12 cellular contexts compared by ENCODE assay signal in genomic region chr19:5990289-5990797, GRCh38. TPM values are rescaled to one million over a fixed set of nuclear protein-coding genes. Genes with fewer than 3 reads are reported as not detected.
DNase-seq lines count a peak whose midpoint lies in the region; ATAC-seq lines count a peak whose summit lies in the region.
"Had no signal": no experiment of that assay in that cellular context is flagged by ENCODE, and none has a peak within 500 bp of the region (broad histone marks: within the 10 kb centered on the region; RNA-seq: fewer than 3 reads in every experiment).

No MANE protein-coding gene starts in this region.

- H3K9me3 ChIP-seq in adipocyte (ENCODE audit: control insufficient read depth, low read length) (no peaks in the 10 kb centered on the region), trophoblast cell (ENCODE audit: insufficient read depth, low read depth, low read length) (no peaks in the 10 kb centered on the region)
- H3K9me3 ChIP-seq: stomach had no signal

- H3K23ac ChIP-seq in trophoblast cell (ENCODE audit: low read length): no peak overlapping the region

- H3K27ac ChIP-seq in trophoblast cell (ENCODE audit: low read depth, low read length): no peak overlapping the region
- H3K27ac ChIP-seq: stomach had no signal

- no peaks in the 10 kb centered on the region for H3K79me1 ChIP-seq in trophoblast cell (ENCODE audit: low read length)

- H3K9ac ChIP-seq in adipocyte (ENCODE audit: low read length): peak overlapping the region; percentile 20
- no peak overlapping the region for H3K9ac ChIP-seq in trophoblast cell (ENCODE audit: low read length)

- H2BK12ac ChIP-seq in trophoblast cell (ENCODE audit: low read length): no peak overlapping the region

- H4K91ac ChIP-seq in trophoblast cell (ENCODE audit: low read depth, low read length): no peak overlapping the region

- H2BK120ac ChIP-seq in trophoblast cell (ENCODE audit: insufficient read depth, low read length, poor library complexity): no peak overlapping the region

- H3K4ac ChIP-seq in trophoblast cell (ENCODE audit: low read depth, low read length): no peak overlapping the region

- H3K4me3 ChIP-seq in adipocyte (ENCODE audit: low read length): peak overlapping the region; percentile 50
- H3K4me3 ChIP-seq in trophoblast cell (ENCODE audit: low read depth, low read length): no peak overlapping the region
- H3K4me3 ChIP-seq: stomach had no signal

- H4K12ac ChIP-seq in trophoblast cell (ENCODE audit: low read depth, low read length): no peak overlapping the region

- H2AFZ ChIP-seq in trophoblast cell (ENCODE audit: insufficient read depth, low read length, poor library complexity): no peak overlapping the region

- no peak overlapping the region for H4K8ac ChIP-seq in trophoblast cell (ENCODE audit: low read depth, low read length)

- H3K14ac ChIP-seq in trophoblast cell (ENCODE audit: low read length): no peak overlapping the region

- H3K36me3 ChIP-seq in adipocyte (ENCODE audit: control insufficient read depth, insufficient read depth, low read length, severe bottlenecking) (peaks cover 4% of the 10 kb centered on the region), trophoblast cell (ENCODE audit: control insufficient read depth in 1 of 2, insufficient read depth in 2 of 2, low read length in 2 of 2) (no peaks in the 10 kb centered on the region)

- H3K79me2 ChIP-seq in trophoblast cell (ENCODE audit: control insufficient read depth, insufficient read depth, low read length, poor library complexity): no peaks in the 10 kb centered on the region

- H2BK5ac ChIP-seq in trophoblast cell (ENCODE audit: low read depth, low read length, poor library complexity): no peak overlapping the region

- no CpG with 5 or more reads among the region's 17 CpGs for WGBS in trophoblast cell (ENCODE audit: extremely low coverage, insufficient coverage, insufficient read length)

- peak; percentile 33 for DNase-seq in NCI-H82 (lab: John Stamatoyannopoulos, UW)
- no peak for DNase-seq in NCI-H82 treated with DMSO at 0.1 percent for 48 hours (lab: John Stamatoyannopoulos, UW; ENCODE audit: unreplicated experiment)
- DNase-seq in NCI-H345 treated with DMSO at 0.1 percent for 48 hours (lab: John Stamatoyannopoulos, UW; ENCODE audit: unreplicated experiment): peak; percentile 46
- no peak for DNase-seq in adipocyte (ENCODE audit: low read depth)
- peak; percentile 26 to 53 for DNase-seq in trophoblast cell
- DNase-seq in stimulated activated naive CD4-positive, alpha-beta T cell treated with Interleukin-2 at 50 U/mL for 16 hours (lab: John Stamatoyannopoulos, UW): no peak
- DNase-seq: GF-D8; naive thymus-derived CD8-positive, alpha-beta T cell; NCI-H1092; stomach had no signal

- H3K27me3 ChIP-seq in adipocyte (replicated peaks; ENCODE audit: control insufficient read depth, insufficient read depth, low read length): no peaks in the 10 kb centered on the region
- H3K27me3 ChIP-seq in trophoblast cell (ENCODE audit: insufficient read depth, low read length): no peaks in the 10 kb centered on the region
- H3K27me3 ChIP-seq: stomach had no signal

- H3K4me1 ChIP-seq in adipocyte (ENCODE audit: control insufficient read depth, insufficient read depth, low read length): peaks cover 5% of the 10 kb centered on the region
- H3K4me1 ChIP-seq in trophoblast cell (ENCODE audit: control insufficient read depth in 1 of 2, insufficient read depth in 2 of 2, low read length in 2 of 2): peaks cover 3 to 4% of the 10 kb centered on the region in 2 experiments

- ATAC-seq in GM18868 (IDR thresholded peaks at IDR 0.05; ENCODE audit: unreplicated experiment) (no peak), HG02840 (IDR thresholded peaks at IDR 0.05; ENCODE audit: low FRiP score, unreplicated experiment) (no peak)

- H3K18ac ChIP-seq in trophoblast cell (ENCODE audit: low read length): no peak overlapping the region

- H3K4me2 ChIP-seq in trophoblast cell (ENCODE audit: low read length): no peak overlapping the region

- H2AK5ac ChIP-seq in trophoblast cell (ENCODE audit: low read length): no peak overlapping the region

RNA-seq across cellular contexts. Expression of gene RANBP3, which starts 12.4 kb away (rescaled TPM):
- polyA plus RNA-seq in trophoblast cell (2013): 85.2 and 95.7 TPM in 2 replicates

Comparison
In these comparisons a context has a peak if more than half of its experiments do, and no peak if none do; other contexts are left out.
1. DNase-seq: peak in NCI-H82 (single experiment), NCI-H345 treated with DMSO at 0.1 percent for 48 hours (single experiment) and trophoblast cell (2 of 2); none in NCI-H82 treated with DMSO at 0.1 percent for 48 hours (single experiment), adipocyte (single experiment) and stimulated activated naive CD4-positive, alpha-beta T cell treated with Interleukin-2 at 50 U/mL for 16 hours (single experiment).